Comparison of ENCODE assay signal across 10 cellular contexts in the genomic region with DNA sequence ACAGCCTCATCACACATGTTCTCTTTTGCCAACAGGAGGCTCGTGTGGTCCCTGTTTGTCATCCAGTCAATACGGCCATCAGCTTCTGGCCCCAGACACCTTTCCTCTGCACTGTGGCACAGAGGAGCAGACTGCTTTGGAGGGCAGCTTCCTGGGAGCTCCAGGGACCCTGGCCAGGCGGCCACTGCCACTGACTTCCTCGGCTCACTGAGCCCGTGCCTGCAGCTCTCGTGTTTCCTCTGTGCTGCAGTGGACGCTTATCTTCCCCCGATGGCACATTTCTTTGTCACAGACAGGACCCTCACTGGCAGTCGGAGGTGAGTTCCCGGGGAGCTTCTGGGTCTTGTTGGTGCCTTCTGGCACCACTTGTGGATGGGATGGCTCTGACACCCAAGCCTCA.
"Had no signal": no experiment of that assay in that cellular context is flagged by ENCODE, and none has a peak within 500 bp of the region (broad histone marks: within the 10 kb centered on the region; RNA-seq: fewer than 3 reads in every experiment).

No MANE protein-coding gene starts in this region.

- H3K36me3 ChIP-seq: colonic mucosa, gastrocnemius medialis, ovary had no signal

- H3K4me1 Mint-ChIP-seq: activated naive CD4-positive, alpha-beta T cell treated with anti-CD3 and anti-CD28 coated beads, Interleukin-2, amount 10 ng/mL, durations not matched to agents 7 days and 5 days had no signal

- H3K4me1 ChIP-seq: colonic mucosa had no signal

- H3K27ac Mint-ChIP-seq: activated naive CD4-positive, alpha-beta T cell treated with anti-CD3 and anti-CD28 coated beads, Interleukin-2, amount 10 ng/mL, durations not matched to agents 7 days and 5 days; activated T-helper 2 cell treated with anti-CD3 and anti-CD28 coated beads, Interferon-gamma antibody, Interleukin-2, Interleukin-4, amounts not matched to agents 10 μg/mL and 5 μg/mL and 100 μg/mL, durations not matched to agents 14 hours and 24 hours and 36 hours; T-cell had no signal

- H3K9me3 Mint-ChIP-seq: activated naive CD4-positive, alpha-beta T cell treated with anti-CD3 and anti-CD28 coated beads, Interleukin-2, amount 10 ng/mL, durations not matched to agents 7 days and 5 days; activated T-helper 2 cell treated with anti-CD3 and anti-CD28 coated beads, Interferon-gamma antibody, Interleukin-2, Interleukin-4, amounts not matched to agents 10 μg/mL and 5 μg/mL and 100 μg/mL, durations not matched to agents 14 hours and 24 hours and 36 hours; neural crest cell; T-cell had no signal

- H3K36me3 Mint-ChIP-seq: activated naive CD4-positive, alpha-beta T cell treated with anti-CD3 and anti-CD28 coated beads, Interleukin-2, amount 10 ng/mL, durations not matched to agents 7 days and 5 days; T-cell had no signal

- H3K27me3 ChIP-seq: colonic mucosa, gastrocnemius medialis, ovary, stomach had no signal

- DNase-seq: activated CD4-positive, CD25-positive, alpha-beta regulatory T cell treated with anti-CD3 and anti-CD28 coated beads, Interleukin-2, amount 50 U/mL, for 72 hours; central memory CD4-positive, alpha-beta T cell; gastrocnemius medialis had no signal

- H3K4me3 ChIP-seq: colonic mucosa, ovary had no signal

- H3K27ac ChIP-seq: colonic mucosa, gastrocnemius medialis, ovary had no signal

- H3K9me3 ChIP-seq: colonic mucosa, gastrocnemius medialis, ovary, stomach had no signal

- H3K4me3 Mint-ChIP-seq: activated naive CD4-positive, alpha-beta T cell treated with anti-CD3 and anti-CD28 coated beads, Interleukin-2, amount 10 ng/mL, durations not matched to agents 7 days and 5 days; neural crest cell had no signal

- ATAC-seq: gastrocnemius medialis, T-cell had no signal
